20 cellular contexts compared by ENCODE assay signal in the genomic region with DNA sequence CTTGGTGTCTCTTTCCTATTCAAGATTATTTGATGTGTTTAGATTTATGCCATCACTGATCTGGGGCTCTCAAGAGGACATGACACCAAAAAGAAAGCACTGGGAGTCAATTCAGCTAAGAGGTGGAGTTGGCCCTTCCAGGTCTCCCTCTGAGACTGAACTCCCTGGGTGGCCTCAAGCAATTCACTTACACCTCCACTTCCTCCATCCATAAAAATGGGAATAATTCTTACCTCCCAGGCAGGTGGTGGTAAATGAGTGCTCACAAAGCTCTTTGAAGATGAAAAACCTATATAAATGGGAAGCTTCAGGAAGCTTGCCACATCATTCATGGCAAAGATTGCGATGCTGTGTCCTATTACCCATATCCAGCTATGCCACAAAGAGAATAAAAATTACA. TPM values are rescaled to one million over a fixed set of nuclear protein-coding genes. Genes with fewer than 3 reads are reported as not detected.
DNase-seq lines count a peak whose midpoint lies in the region; ATAC-seq and TF ChIP-seq lines count a peak whose summit lies in the region.
"Had no signal": no experiment of that assay in that cellular context is flagged by ENCODE, and none has a peak within 500 bp of the region (broad histone marks: within the 10 kb centered on the region; RNA-seq: fewer than 3 reads in every experiment).

No MANE protein-coding gene starts in this region.

- no peak for DNase-seq in activated CD4-positive, alpha-beta T cell treated with anti-CD3 and anti-CD28 coated beads for 36 hours
- DNase-seq in activated CD4-positive, alpha-beta T cell treated with anti-CD3 and anti-CD28 coated beads for 48 hours = no peak
- no peak for DNase-seq in CD4-positive, alpha-beta T cell
- DNase-seq in T-cell (no peak), ovary (no peak), left ventricle myocardium superior (no peak), NCI-H2171 (lab: John Stamatoyannopoulos, UW) (no peak)
- no peak for DNase-seq in naive thymus-derived CD4-positive, alpha-beta T cell
- DNase-seq: 8988T, BE2C, DMS79, KBM-7, MV-4-11, NCI-H2107, NCI-H345, NCI-H526, PC-3, RPMI8226, SHP77 treated with DMSO at 0.1 percent for 48 hours had no signal

- POLR2A ChIA-PET in activated CD4-positive, alpha-beta T cell treated with anti-CD3 and anti-CD28 coated beads for 36 hours (lab: Charles Lee) = no interaction called here
- POLR2A ChIA-PET in CD4-positive, alpha-beta T cell (lab: Charles Lee) = interaction anchor here (1.4 to 4.5 kb wide), 4 partner anchors 13 to 47 kb away, joined by 4 to 22 read pairs (median 8); no protein-coding TSS in a partner anchor
- POLR2A ChIA-PET in T-cell (lab: Charles Lee) = interaction anchor here (0.6 to 1.3 kb wide), 5 partner anchors 9 to 212 kb away, joined by 3 to 7 read pairs (median 3); no protein-coding TSS in a partner anchor
- POLR2A ChIA-PET in naive thymus-derived CD4-positive, alpha-beta T cell (lab: Charles Lee) = interaction anchor here (0.6 to 2.1 kb wide), 7 partner anchors 11 to 380 kb away, joined by 3 to 6 read pairs (median 3); no protein-coding TSS in a partner anchor

- H3K27ac Mint-ChIP-seq in activated CD4-positive, alpha-beta T cell treated with anti-CD3 and anti-CD28 coated beads for 36 hours = peak overlapping the region; percentile 6
- peak overlapping the region; percentile 85 for H3K27ac Mint-ChIP-seq in CD4-positive, alpha-beta T cell
- H3K27ac Mint-ChIP-seq in T-cell = peak overlapping the region; percentile 68 to 72
- peak overlapping the region in 5 of 9 donors; percentile 10 to 38 (median 24) for H3K27ac Mint-ChIP-seq in naive thymus-derived CD4-positive, alpha-beta T cell

- H3K27me3 ChIP-seq in CD4-positive, alpha-beta T cell (ENCODE audit: control insufficient read depth, insufficient read depth, low read length) = no peaks in the 10 kb centered on the region
- H3K27me3 ChIP-seq in naive thymus-derived CD4-positive, alpha-beta T cell (ENCODE audit: control insufficient read depth in 2 of 2, insufficient read depth in 2 of 2, low read length in 2 of 2) = no peaks in the 10 kb centered on the region
- H3K27me3 ChIP-seq in ovary = no peaks in the 10 kb centered on the region
- H3K27me3 ChIP-seq: BE2C had no signal

- no peaks in the 10 kb centered on the region for H3K9me3 Mint-ChIP-seq in activated CD4-positive, alpha-beta T cell treated with anti-CD3 and anti-CD28 coated beads for 36 hours (ENCODE audit: low read depth)
- H3K9me3 Mint-ChIP-seq in CD4-positive, alpha-beta T cell = no peaks in the 10 kb centered on the region
- no peaks in the 10 kb centered on the region for H3K9me3 Mint-ChIP-seq in T-cell
- H3K9me3 Mint-ChIP-seq in naive thymus-derived CD4-positive, alpha-beta T cell = no peaks in the 10 kb centered on the region

- CTCF ChIA-PET in activated CD4-positive, alpha-beta T cell treated with anti-CD3 and anti-CD28 coated beads for 36 hours (lab: Charles Lee) = interaction anchor here (0.9 to 3.7 kb wide), 6 partner anchors 9 to 47 kb away, joined by 3 to 15 read pairs (median 7); no protein-coding TSS in a partner anchor
- CTCF ChIA-PET in CD4-positive, alpha-beta T cell (lab: Charles Lee) = interaction anchor here (1.2 to 4.8 kb wide), 4 partner anchors 12 to 54 kb away, joined by 4 to 15 read pairs (median 8); no protein-coding TSS in a partner anchor
- CTCF ChIA-PET in T-cell (lab: Charles Lee) = interaction anchor here (0.6 to 1.6 kb wide), 6 partner anchors 9 to 47 kb away, joined by 3 to 5 read pairs (median 4); no protein-coding TSS in a partner anchor
- CTCF ChIA-PET in naive thymus-derived CD4-positive, alpha-beta T cell (lab: Charles Lee) = interaction anchor here (3.6 kb wide), 1 partner anchor 18 kb away, joined by 15 read pairs; no protein-coding TSS in a partner anchor

- no peak overlapping the region for H3K4me3 ChIP-seq in naive thymus-derived CD4-positive, alpha-beta T cell (ENCODE audit: low read length)
- no peak overlapping the region for H3K4me3 ChIP-seq in ovary

- peaks cover 44 to 66% of the 10 kb centered on the region in 2 donors for H3K4me1 ChIP-seq in naive thymus-derived CD4-positive, alpha-beta T cell (ENCODE audit: control insufficient read depth in 2 of 2, insufficient read depth in 2 of 2, low read length in 2 of 2)
- H3K4me1 ChIP-seq in ovary (ENCODE audit: insufficient read depth) = peaks cover 5% of the 10 kb centered on the region
- H3K4me1 ChIP-seq: BE2C had no signal

- no peak for TF ChIP-seq CTCF in CD4-positive, alpha-beta T cell (IDR thresholded peaks at IDR 0.05)
- no peak for TF ChIP-seq CTCF in ovary (IDR thresholded peaks at IDR 0.05)

- H3K4me1 Mint-ChIP-seq in activated CD4-positive, alpha-beta T cell treated with anti-CD3 and anti-CD28 coated beads for 36 hours = peaks cover 87% of the 10 kb centered on the region
- H3K4me1 Mint-ChIP-seq in CD4-positive, alpha-beta T cell (ENCODE audit: low read depth) = peaks cover 99% of the 10 kb centered on the region
- H3K4me1 Mint-ChIP-seq in T-cell = peaks cover 93 to 97% (median 95%) of the 10 kb centered on the region in 3 donors
- H3K4me1 Mint-ChIP-seq in naive thymus-derived CD4-positive, alpha-beta T cell = peaks cover 67 to 99% (median 94%) of the 10 kb centered on the region in 7 donors

- H3K36me3 Mint-ChIP-seq in activated CD4-positive, alpha-beta T cell treated with anti-CD3 and anti-CD28 coated beads for 36 hours (ENCODE audit: low read depth) = peaks cover 2% of the 10 kb centered on the region
- H3K36me3 Mint-ChIP-seq in CD4-positive, alpha-beta T cell (ENCODE audit: low read depth) = peaks cover 44% of the 10 kb centered on the region
- peaks cover 21% of the 10 kb centered on the region for H3K36me3 Mint-ChIP-seq in T-cell
- peaks cover 0 to 23% (median 3%) of the 10 kb centered on the region in 5 donors for H3K36me3 Mint-ChIP-seq in naive thymus-derived CD4-positive, alpha-beta T cell

- no peak overlapping the region for H3K4me3 Mint-ChIP-seq in activated CD4-positive, alpha-beta T cell treated with anti-CD3 and anti-CD28 coated beads for 36 hours
- no peak overlapping the region for H3K4me3 Mint-ChIP-seq in CD4-positive, alpha-beta T cell
- H3K4me3 Mint-ChIP-seq in T-cell = peak overlapping the region in 1 of 3 donors; percentile 62
- peak overlapping the region in 6 of 10 donors; percentile 5 to 68 (median 42) for H3K4me3 Mint-ChIP-seq in naive thymus-derived CD4-positive, alpha-beta T cell

- no peaks in the 10 kb centered on the region for H3K27me3 Mint-ChIP-seq in activated CD4-positive, alpha-beta T cell treated with anti-CD3 and anti-CD28 coated beads for 36 hours
- H3K27me3 Mint-ChIP-seq in CD4-positive, alpha-beta T cell = no peaks in the 10 kb centered on the region
- no peaks in the 10 kb centered on the region for H3K27me3 Mint-ChIP-seq in T-cell
- no peaks in the 10 kb centered on the region for H3K27me3 Mint-ChIP-seq in naive thymus-derived CD4-positive, alpha-beta T cell

- no peak overlapping the region for H3K27ac ChIP-seq in CD4-positive, alpha-beta T cell (ENCODE audit: low read depth, low read length)
- no peak overlapping the region for H3K27ac ChIP-seq in naive thymus-derived CD4-positive, alpha-beta T cell (ENCODE audit: low read depth, low read length)
- H3K27ac ChIP-seq in ovary = no peak overlapping the region

- no peak for TF ChIP-seq POLR2A in ovary (IDR thresholded peaks at IDR 0.05)

- no peaks in the 10 kb centered on the region for H3K9me3 ChIP-seq in CD4-positive, alpha-beta T cell (ENCODE audit: control insufficient read depth, low read length)
- H3K9me3 ChIP-seq in naive thymus-derived CD4-positive, alpha-beta T cell (ENCODE audit: control insufficient read depth in 2 of 3, low read length in 3 of 3) = no peaks in the 10 kb centered on the region
- no peaks in the 10 kb centered on the region for H3K9me3 ChIP-seq in ovary
- H3K9me3 ChIP-seq: BE2C had no signal

- 94 to 100% (median 98%) methylated on average over 1 of the region's 1 CpG for WGBS in ovary, 3 donors

- intact Hi-C loops in activated CD4-positive, alpha-beta T cell treated with anti-CD3 and anti-CD28 coated beads for 36 hours (cut with DNase I, micrococcal nuclease) = no loop called here
- intact Hi-C loops in CD4-positive, alpha-beta T cell (cut with DNase I, micrococcal nuclease) = no loop called here
- intact Hi-C loops in naive thymus-derived CD4-positive, alpha-beta T cell (cut with micrococcal nuclease) = loop anchor here in 1 of 2 donors (2.0 kb wide), 1 partner anchor 17 kb away; no protein-coding TSS in a partner anchor
- intact Hi-C loops in ovary (cut with DNase I) = no loop called here
- intact Hi-C loops in left ventricle myocardium superior (cut with micrococcal nuclease) = no loop called here

- ATAC-seq in activated CD4-positive, alpha-beta T cell treated with anti-CD3 and anti-CD28 coated beads for 36 hours = no peak
- ATAC-seq in CD4-positive, alpha-beta T cell (ENCODE audit: poor library complexity) = no peak
- ATAC-seq in T-cell (replicated peaks in 1 of 4) = no peak
- no peak for ATAC-seq in naive thymus-derived CD4-positive, alpha-beta T cell
- ATAC-seq in left ventricle myocardium superior = no peak
- ATAC-seq: HepG2, PC-3 had no signal

- H3K36me3 ChIP-seq in naive thymus-derived CD4-positive, alpha-beta T cell (ENCODE audit: control insufficient read depth in 2 of 3, insufficient read depth in 3 of 3, low read length in 3 of 3) = no peaks in the 10 kb centered on the region
- H3K36me3 ChIP-seq in ovary = no peaks in the 10 kb centered on the region
- H3K36me3 ChIP-seq: BE2C had no signal

- TF ChIP-seq EP300 in ovary (IDR thresholded peaks at IDR 0.05) = no peak

RNA-seq across cellular contexts. Expression of gene ICE2, which starts 59.2 kb away (rescaled TPM):
- total RNA-seq in activated CD4-positive, alpha-beta T cell treated with anti-CD3 and anti-CD28 coated beads for 36 hours = 10 to 100 TPM; 72.8 to 81.6 TPM
- 10 to 100 TPM; 20.4 to 23.4 TPM for total RNA-seq in CD4-positive, alpha-beta T cell
- 10 to 100 TPM; 47.4 to 68.7 (median 52.4) TPM for total RNA-seq in T-cell
- 10 to 100 TPM; 44.8 to 70.9 (median 68.0) TPM for total RNA-seq in naive thymus-derived CD4-positive, alpha-beta T cell
- polyA plus RNA-seq in naive thymus-derived CD4-positive, alpha-beta T cell = 10 to 100 TPM; 45.6 to 54.7 TPM
- 10 to 100 TPM; 24.3 to 72.0 (median 54.9) TPM for total RNA-seq in ovary
- 10 to 100 TPM; 16.4 to 32.1 TPM for polyA plus RNA-seq in ovary
- total RNA-seq in left ventricle myocardium superior = 23.0 TPM

Comparison
In these comparisons a context has a peak if more than half of its experiments do, and no peak if none do; other contexts are left out.
1. H3K27ac Mint-ChIP-seq: peak in every context shown above with its lines; median percentile 85 in CD4-positive, alpha-beta T cell; 70 in T-cell; 24 in naive thymus-derived CD4-positive, alpha-beta T cell; 6 in activated CD4-positive, alpha-beta T cell treated with anti-CD3 and anti-CD28 coated beads for 36 hours.
2. H3K4me3 Mint-ChIP-seq: peak in naive thymus-derived CD4-positive, alpha-beta T cell (6 of 10); none in activated CD4-positive, alpha-beta T cell treated with anti-CD3 and anti-CD28 coated beads for 36 hours (single experiment) and CD4-positive, alpha-beta T cell (single experiment).